In genomic region chr11:67974746-67975145, GRCh38 we compare ENCODE assay signal across 2 cellular contexts. TPM values are rescaled to one million over a fixed set of nuclear protein-coding genes. Genes with fewer than 3 reads are reported as not detected.
"Had no signal": no experiment of that assay in that cellular context is flagged by ENCODE, and none has a peak within 500 bp of the region (broad histone marks: within the 10 kb centered on the region; RNA-seq: fewer than 3 reads in every experiment).

No MANE protein-coding gene starts in this region.

RNA-seq across cellular contexts. Expression of gene ALDH3B1, which starts 35.4 kb away (rescaled TPM):
- total RNA-seq: GM23338, H9 had no signal
